ENCODE assay signal across 21 cellular contexts in the genomic region with DNA sequence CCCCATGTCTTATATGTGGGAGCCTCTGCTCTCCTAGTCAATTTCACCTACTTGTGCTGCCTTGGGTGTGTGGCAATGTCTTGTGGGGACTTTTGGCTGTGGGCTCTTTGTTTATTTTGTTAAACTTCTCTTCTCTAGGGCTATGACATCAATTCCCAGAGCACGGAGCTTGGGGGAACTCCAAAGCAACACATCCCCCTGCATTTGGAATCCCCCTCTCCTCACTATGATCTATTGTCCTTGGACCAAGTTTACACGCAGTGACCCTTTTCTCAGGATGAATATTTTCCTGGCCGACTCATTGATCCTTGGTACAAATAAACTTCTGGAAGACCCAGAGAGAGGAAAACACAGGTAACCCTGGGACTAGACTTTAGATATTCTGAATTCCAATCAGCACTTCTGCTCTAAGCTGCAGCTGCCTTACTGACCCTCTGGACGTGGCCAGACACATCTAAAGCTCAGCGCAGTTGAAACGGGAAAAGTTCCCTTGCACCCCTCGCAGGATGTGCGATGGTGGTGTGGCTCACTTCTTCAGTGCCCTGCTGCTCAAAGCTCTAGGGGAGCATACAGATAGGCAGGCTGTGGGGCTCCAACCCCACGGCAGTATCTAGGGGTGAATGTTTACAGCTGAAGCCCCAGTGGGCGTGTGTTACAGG.
DNase-seq lines count a peak whose midpoint lies in the region; ATAC-seq and TF ChIP-seq lines count a peak whose summit lies in the region.
"Had no signal": no experiment of that assay in that cellular context is flagged by ENCODE, and none has a peak within 500 bp of the region (broad histone marks: within the 10 kb centered on the region; RNA-seq: fewer than 3 reads in every experiment).

No MANE protein-coding gene starts in this region.

- H3K36me3 Mint-ChIP-seq in WTC11 = no peaks in the 10 kb centered on the region
- no peaks in the 10 kb centered on the region for H3K36me3 Mint-ChIP-seq in stimulated activated naive B cell treated with anti-CD40 and anti-IgM and Interleukin-4, amounts not matched to agents 10 μg/mL and 1 μg/mL and 100 μg/mL, for 72 hours

- no peaks in the 10 kb centered on the region for H3K27me3 Mint-ChIP-seq in WTC11 (ENCODE audit: low read depth)
- peaks cover 3 to 10% of the 10 kb centered on the region in 2 donors for H3K27me3 Mint-ChIP-seq in stimulated activated naive B cell treated with anti-CD40 and anti-IgM and Interleukin-4, amounts not matched to agents 10 μg/mL and 1 μg/mL and 100 μg/mL, for 72 hours

- H3K27ac ChIP-seq in testis = no peak overlapping the region
- no peak overlapping the region for H3K27ac ChIP-seq in ascending aorta
- H3K27ac ChIP-seq: GM23248, Peyer's patch, SJSA1 had no signal

- CTCF ChIA-PET in WTC11 (lab: Charles Lee) = no interaction called here

- 71 to 85% methylated on average over 9 to 10 of the region's 10 CpGs for WGBS in testis, 2 donors

- intact Hi-C loops in testis (cut with DNase I; ENCODE audit: low total_unique reads) = no loop called here
- intact Hi-C loops in ascending aorta (cut with DNase I) = no loop called here

- H3K4me3 ChIP-seq in testis = no peak overlapping the region
- no peak overlapping the region for H3K4me3 ChIP-seq in ascending aorta
- H3K4me3 ChIP-seq: GM23248, HAP-1, Peyer's patch, SJSA1 had no signal

- TF ChIP-seq POLR2A in testis (IDR thresholded peaks at IDR 0.05) = no peak

- H3K4me1 ChIP-seq in testis = peaks cover 9% of the 10 kb centered on the region
- H3K4me1 ChIP-seq in ascending aorta = no peaks in the 10 kb centered on the region
- H3K4me1 ChIP-seq: HAP-1, Peyer's patch, SJSA1 had no signal

- H3K36me3 ChIP-seq in testis (ENCODE audit: low read depth, missing control alignments) (no peaks in the 10 kb centered on the region), ascending aorta (no peaks in the 10 kb centered on the region)
- H3K36me3 ChIP-seq: HAP-1, Peyer's patch, SJSA1 had no signal

- POLR2A ChIA-PET in WTC11 (lab: Charles Lee) = no interaction called here

- peak; percentile 89 for ATAC-seq in GM18868 (IDR thresholded peaks at IDR 0.05; ENCODE audit: unreplicated experiment)
- no peak for ATAC-seq in WTC11
- peak in 1 of 2 donors; percentile 58 for ATAC-seq in stimulated activated naive B cell treated with anti-CD40 and anti-IgM and Interleukin-4, amounts not matched to agents 10 μg/mL and 1 μg/mL and 100 μg/mL, for 72 hours (replicated peaks)

- H3K9me3 ChIP-seq in testis (no peaks in the 10 kb centered on the region), ascending aorta (no peaks in the 10 kb centered on the region)
- H3K9me3 ChIP-seq: HAP-1, Peyer's patch, SJSA1 had no signal

- H3K4me1 Mint-ChIP-seq in WTC11 = peaks cover 4% of the 10 kb centered on the region; the same call in 1 of the 2 replicates
- no peaks in the 10 kb centered on the region for H3K4me1 Mint-ChIP-seq in stimulated activated naive B cell treated with anti-CD40 and anti-IgM and Interleukin-4, amounts not matched to agents 10 μg/mL and 1 μg/mL and 100 μg/mL, for 72 hours
- H3K4me1 Mint-ChIP-seq: B cell had no signal

- no peaks in the 10 kb centered on the region for H3K9me3 Mint-ChIP-seq in WTC11
- no peaks in the 10 kb centered on the region for H3K9me3 Mint-ChIP-seq in stimulated activated naive B cell treated with anti-CD40 and anti-IgM and Interleukin-4, amounts not matched to agents 10 μg/mL and 1 μg/mL and 100 μg/mL, for 72 hours

- no peak overlapping the region for H3K4me3 Mint-ChIP-seq in WTC11
- no peak overlapping the region for H3K4me3 Mint-ChIP-seq in stimulated activated naive B cell treated with anti-CD40 and anti-IgM and Interleukin-4, amounts not matched to agents 10 μg/mL and 1 μg/mL and 100 μg/mL, for 72 hours
- H3K4me3 Mint-ChIP-seq: B cell had no signal

- DNase-seq in GM10266 (ENCODE audit: extremely low spot score) (peak; percentile 42), WTC11 (ENCODE audit: low spot score) (no peak), testis (no peak), ascending aorta (ENCODE audit: low spot score in 2 of 2) (no peak)
- DNase-seq in stimulated activated naive B cell treated with anti-CD40 and anti-IgM and Interleukin-4, amounts not matched to agents 10 μg/mL and 1 μg/mL and 100 μg/mL, for 72 hours = no peak
- no peak for DNase-seq in effector CD8-positive, alpha-beta T cell (lab: John Stamatoyannopoulos, UW)
- DNase-seq: ACHN; DMS 273 treated with DMSO at 0.1 percent for 48 hours; DND-41; GF-D8; GM23248; KBM-7; NCI-H1105 treated with DMSO at 0.1 percent for 48 hours; NCI-H1694 treated with DMSO at 0.1 percent for 48 hours; NCI-H748 treated with DMSO at 0.1 percent for 48 hours; NK-92 treated with Interleukin-12 subunit alpha and Interleukin-12 subunit beta, amount 100 ng/mL, for 24 hours; Peyer's patch had no signal

- TF ChIP-seq CTCF in GM10266 (IDR thresholded peaks at IDR 0.05; ENCODE audit: control insufficient read depth, insufficient read depth, low read depth, missing control alignments) (no peak), WTC11 (IDR thresholded peaks at IDR 0.05) (no peak), testis (IDR thresholded peaks at IDR 0.05) (no peak), ascending aorta (IDR thresholded peaks at IDR 0.05) (no peak)

- H3K27me3 ChIP-seq in testis = no peaks in the 10 kb centered on the region
- H3K27me3 ChIP-seq in ascending aorta = no peaks in the 10 kb centered on the region
- H3K27me3 ChIP-seq: Peyer's patch, SJSA1 had no signal

- H3K27ac Mint-ChIP-seq in WTC11 = 0 out of 2 replicates have a peak overlapping the region, but pooled peaks have one; percentile 10
- H3K27ac Mint-ChIP-seq in stimulated activated naive B cell treated with anti-CD40 and anti-IgM and Interleukin-4, amounts not matched to agents 10 μg/mL and 1 μg/mL and 100 μg/mL, for 72 hours = peak overlapping the region; percentile 76
- H3K27ac Mint-ChIP-seq: B cell had no signal

TF ChIP-seq in WTC11, 78 proteins besides CTCF, POLR2A, EP300 and RAD21 (continues in another document):
- TF ChIP-seq, protein P1, sequence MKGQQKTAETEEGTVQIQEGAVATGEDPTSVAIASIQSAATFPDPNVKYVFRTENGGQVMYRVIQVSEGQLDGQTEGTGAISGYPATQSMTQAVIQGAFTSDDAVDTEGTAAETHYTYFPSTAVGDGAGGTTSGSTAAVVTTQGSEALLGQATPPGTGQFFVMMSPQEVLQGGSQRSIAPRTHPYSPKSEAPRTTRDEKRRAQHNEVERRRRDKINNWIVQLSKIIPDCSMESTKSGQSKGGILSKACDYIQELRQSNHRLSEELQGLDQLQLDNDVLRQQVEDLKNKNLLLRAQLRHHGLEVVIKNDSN (CRISPR knock-in tag; IDR thresholded peaks at IDR 0.05) = no peak
- TF ChIP-seq IRF2 (CRISPR knock-in tag; IDR thresholded peaks at IDR 0.05; ENCODE audit: borderline replicate concordance, low read depth) (no peak), EMX1 (CRISPR knock-in tag; IDR thresholded peaks at IDR 0.05) (no peak), GABPB1 (CRISPR knock-in tag; IDR thresholded peaks at IDR 0.05) (no peak), PRRX2 (CRISPR knock-in tag; IDR thresholded peaks at IDR 0.05) (no peak)
- TF ChIP-seq, protein P2, sequence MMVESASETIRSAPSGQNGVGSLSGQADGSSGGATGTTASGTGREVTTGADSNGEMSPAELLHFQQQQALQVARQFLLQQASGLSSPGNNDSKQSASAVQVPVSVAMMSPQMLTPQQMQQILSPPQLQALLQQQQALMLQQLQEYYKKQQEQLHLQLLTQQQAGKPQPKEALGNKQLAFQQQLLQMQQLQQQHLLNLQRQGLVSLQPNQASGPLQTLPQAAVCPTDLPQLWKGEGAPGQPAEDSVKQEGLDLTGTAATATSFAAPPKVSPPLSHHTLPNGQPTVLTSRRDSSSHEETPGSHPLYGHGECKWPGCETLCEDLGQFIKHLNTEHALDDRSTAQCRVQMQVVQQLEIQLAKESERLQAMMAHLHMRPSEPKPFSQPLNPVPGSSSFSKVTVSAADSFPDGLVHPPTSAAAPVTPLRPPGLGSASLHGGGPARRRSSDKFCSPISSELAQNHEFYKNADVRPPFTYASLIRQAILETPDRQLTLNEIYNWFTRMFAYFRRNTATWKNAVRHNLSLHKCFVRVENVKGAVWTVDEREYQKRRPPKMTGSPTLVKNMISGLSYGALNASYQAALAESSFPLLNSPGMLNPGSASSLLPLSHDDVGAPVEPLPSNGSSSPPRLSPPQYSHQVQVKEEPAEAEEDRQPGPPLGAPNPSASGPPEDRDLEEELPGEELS (CRISPR knock-in tag; IDR thresholded peaks at IDR 0.05) = no peak
- TF ChIP-seq, protein P3, sequence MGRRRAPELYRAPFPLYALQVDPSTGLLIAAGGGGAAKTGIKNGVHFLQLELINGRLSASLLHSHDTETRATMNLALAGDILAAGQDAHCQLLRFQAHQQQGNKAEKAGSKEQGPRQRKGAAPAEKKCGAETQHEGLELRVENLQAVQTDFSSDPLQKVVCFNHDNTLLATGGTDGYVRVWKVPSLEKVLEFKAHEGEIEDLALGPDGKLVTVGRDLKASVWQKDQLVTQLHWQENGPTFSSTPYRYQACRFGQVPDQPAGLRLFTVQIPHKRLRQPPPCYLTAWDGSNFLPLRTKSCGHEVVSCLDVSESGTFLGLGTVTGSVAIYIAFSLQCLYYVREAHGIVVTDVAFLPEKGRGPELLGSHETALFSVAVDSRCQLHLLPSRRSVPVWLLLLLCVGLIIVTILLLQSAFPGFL (CRISPR knock-in tag; IDR thresholded peaks at IDR 0.05; ENCODE audit: borderline replicate concordance) = no peak
